Comparison of ENCODE assay signal across 8 cellular contexts in the genomic region with DNA sequence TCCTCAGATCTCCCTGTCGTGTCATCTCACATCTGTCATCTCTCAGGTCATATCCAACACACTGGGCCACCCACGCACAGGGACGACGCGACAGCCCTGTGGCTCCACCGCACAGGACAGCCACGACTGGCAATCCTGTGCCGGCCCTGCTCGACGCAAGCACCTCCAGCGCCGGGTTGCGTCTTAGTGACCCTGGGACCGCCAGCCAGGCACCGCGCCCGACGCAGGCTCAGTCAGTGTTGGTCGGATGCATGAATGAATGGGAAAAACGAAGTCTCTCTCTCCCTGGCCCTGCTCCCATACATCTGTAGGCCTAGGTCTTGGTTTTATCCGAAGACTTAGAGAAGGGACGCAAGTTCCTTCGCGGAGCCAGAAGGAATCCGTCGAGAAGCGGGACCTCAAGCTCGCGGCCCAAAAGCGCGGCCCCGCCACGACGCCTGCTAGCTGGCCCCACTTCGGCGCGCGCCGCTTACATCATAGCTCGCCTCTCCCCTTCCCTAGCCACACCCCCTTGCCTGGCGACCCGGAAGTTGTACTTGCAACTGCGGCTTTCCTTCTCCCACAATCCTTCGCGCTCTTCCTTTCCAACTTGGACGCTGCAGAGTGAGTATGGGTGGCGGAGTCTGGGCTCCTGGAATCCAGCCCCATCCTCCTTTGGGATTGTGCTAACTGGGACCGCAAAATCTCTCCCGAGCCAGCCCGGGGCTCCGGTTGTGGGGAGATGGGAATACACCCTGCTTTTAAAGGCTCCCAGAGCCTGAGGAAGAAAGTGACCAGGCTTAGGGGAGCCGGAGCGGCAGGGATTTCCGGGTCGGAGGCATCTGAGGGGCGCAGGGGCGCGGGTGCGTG. TPM values are rescaled to one million over a fixed set of nuclear protein-coding genes. Genes with fewer than 3 reads are reported as not detected.
DNase-seq lines count a peak whose midpoint lies in the region; ATAC-seq, FAIRE-seq and TF ChIP-seq lines count a peak whose summit lies in the region.

TSS of gene RPL31 (plus strand) at position 577 of the 849 bp plus-strand sequence. CDS start 413 bp downstream, outside the sequence.

- peaks cover 12 to 23% of the 10 kb centered on the region in 2 experiments for H4K20me1 ChIP-seq in H1 (replicated peaks in 1 of 2; ENCODE audit: control insufficient read depth in 1 of 2, insufficient read depth in 2 of 2, low read length in 2 of 2)

- peak within 1 kb of the TSS; percentile 95 for H3K27ac Mint-ChIP-seq in memory B cell

- H3K9me3 Mint-ChIP-seq in memory B cell, result no peaks in the 10 kb centered on the region

- peak within 1 kb of the TSS; percentile 90; the same call in 1 of the 2 replicates for H2AFZ ChIP-seq in H1 (ENCODE audit: low read length)

- H4K8ac ChIP-seq in H1 (ENCODE audit: extremely low read depth, insufficient read depth, low read length), result peak within 1 kb of the TSS; percentile 97

- peak within 1 kb of the TSS; percentile 95 for H3K18ac ChIP-seq in H1 (ENCODE audit: extremely low read depth, low read length)

- peaks cover 6 to 33% of the 10 kb centered on the region in 2 experiments for H3K79me2 ChIP-seq in H1 (ENCODE audit: control insufficient read depth in 1 of 2, insufficient read depth in 2 of 2, low read length in 2 of 2)

- H3K4me3 Mint-ChIP-seq in memory B cell, result peak within 1 kb of the TSS; percentile 91

- H3K4me2 ChIP-seq in H1 (ENCODE audit: insufficient read depth in 1 of 2, low read depth in 2 of 2, low read length in 2 of 2), result peak within 1 kb of the TSS; percentile 92

- FAIRE-seq in HTR-8/SVneo (lab: Jason Lieb, UNC) (peak; percentile 86), H1 (lab: Jason Lieb, UNC) (no peak)

- H3K4ac ChIP-seq in H1 (replicated peaks; ENCODE audit: insufficient read length, low read depth, low read length), result peak within 1 kb of the TSS; percentile 88

- peak; percentile 94 for ATAC-seq in GM21367 (IDR thresholded peaks at IDR 0.05; ENCODE audit: unreplicated experiment)
- peak; percentile 96 for ATAC-seq in memory B cell (ENCODE audit: low read depth)

- peaks cover 33% of the 10 kb centered on the region for H3K4me1 Mint-ChIP-seq in memory B cell

- POLR2A ChIA-PET in H1 (lab: Charles Lee; ENCODE audit: partially characterized antibody), result interaction anchor here (0.6 to 8.5 kb wide), 56 partner anchors 9 to 603 kb away, joined by 3 to 151 read pairs (median 5); partner anchors contain the start of genes CNOT11, NPAS2, PDCL3 and TBC1D8

- H2AK5ac ChIP-seq in H1 (ENCODE audit: low read depth, low read length), result peak within 1 kb of the TSS; percentile 88

- DNase-seq in COLO829 (ENCODE audit: low spot score) (peak; percentile 99), HTR-8/SVneo (ENCODE audit: insufficient read length, low spot score) (peak; percentile 95), NOMO-1 treated with dmso at 0.1 percent for 144 hours (lab: John Stamatoyannopoulos, UW; ENCODE audit: unreplicated experiment) (peak; percentile 99), H1 (ENCODE audit: low read depth in 1 of 2, low spot score in 2 of 2) (peak; percentile 91 to 96), memory B cell (ENCODE audit: low spot score in 2 of 2) (peak; percentile 83 to 92)
- DNase-seq in activated CD8-positive, alpha-beta memory T cell treated with anti-CD3 and anti-CD28 coated beads for 48 hours (ENCODE audit: low read depth in 2 of 3, low spot score in 2 of 3), result peak; percentile 76 to 86 (median 86)
- peak; percentile 96 for DNase-seq in stimulated activated CD8-positive, alpha-beta memory T cell treated with anti-CD3 and anti-CD28 coated beads, Interleukin-12 subunit alpha, Interleukin-12 subunit beta, amount 100 ng/mL, for 24 hours (ENCODE audit: extremely low read depth)

- peaks cover 3% of the 10 kb centered on the region for H3K79me1 ChIP-seq in H1 (ENCODE audit: low read depth, low read length)

- H2BK5ac ChIP-seq in H1 (ENCODE audit: low read depth, low read length), result peak within 1 kb of the TSS; percentile 84

- peaks cover 5 to 10% (median 8%) of the 10 kb centered on the region in 4 experiments; a peak in 6 of 7 replicates for H3K4me1 ChIP-seq in H1 (replicated peaks in 1 of 4; ENCODE audit: control insufficient read depth in 3 of 4, insufficient read depth in 4 of 4, low read length in 3 of 4)

- peak within 1 kb of the TSS; percentile 93 for H4K91ac ChIP-seq in H1 (replicated peaks; ENCODE audit: insufficient read length, low read length)

- H4K5ac ChIP-seq in H1 (ENCODE audit: insufficient read length, low read depth, low read length), result peak within 1 kb of the TSS; percentile 94

- no peak for TF ChIP-seq RAD21 in H1 (IDR thresholded peaks at IDR 0.05 in 1 of 2, conservative IDR thresholded peaks at IDR 0.05 in 1 of 2; ENCODE audit: low read depth in 2 of 2, low read length in 2 of 2)

- H3K9ac ChIP-seq in H1 (replicated peaks in 1 of 4; ENCODE audit: extremely low read depth in 1 of 4, low read depth in 3 of 4, low read length in 3 of 4), result peak within 1 kb of the TSS; percentile 90 to 98 (median 96)

- H2BK15ac ChIP-seq in H1 (ENCODE audit: low read length), result no peak within 1 kb of the TSS; the same call in 1 of the 2 replicates

- WGBS in H1 (ENCODE audit: extremely low coverage in 1 of 2, insufficient coverage in 1 of 2, insufficient read length in 1 of 2, insufficient replicate concordance in 2 of 2, low coverage in 1 of 2, low lambda C conversion rate in 2 of 2, missing lambda C conversion rate in 1 of 2), 2 experiments, result 2% methylated on average over 56 of the region's 59 CpGs; no CpG with 5 or more reads in 1 of the 2 experiments

- H3K23me2 ChIP-seq in H1 (ENCODE audit: low read depth, low read length), result peaks cover 8% of the 10 kb centered on the region

- peak within 1 kb of the TSS; percentile 89 for H3K14ac ChIP-seq in H1 (ENCODE audit: insufficient read length)

- H2BK12ac ChIP-seq in H1 (ENCODE audit: low read depth, low read length), result peak within 1 kb of the TSS; percentile 72; the same call in 1 of the 2 replicates

- peaks cover 28% of the 10 kb centered on the region for H3K36me3 Mint-ChIP-seq in memory B cell

- no peak within 1 kb of the TSS for H3K23ac ChIP-seq in H1 (ENCODE audit: insufficient read length)

- H3K4me3 ChIP-seq in H1 (ENCODE audit: extremely low read depth in 1 of 4, insufficient read depth in 2 of 4, low read depth in 3 of 4, low read length in 4 of 4), result peak within 1 kb of the TSS; percentile 88 to 99 (median 94)

- H3K9me3 ChIP-seq in H1 (ENCODE audit: insufficient read depth in 2 of 2, low read depth in 1 of 2, low read length in 1 of 2), result no peaks in the 10 kb centered on the region

- CTCF ChIA-PET in H1 (lab: Charles Lee; ENCODE audit: partially characterized antibody), result interaction anchor here (0.6 to 2.5 kb wide), 7 partner anchors 11 to 407 kb away, joined by 3 to 9 read pairs (median 4); no protein-coding TSS in a partner anchor

- peak; percentile 86 to 99 for TF ChIP-seq POLR2A in H1 (IDR thresholded peaks at IDR 0.05; ENCODE audit: control extremely low read depth in 1 of 2, low read depth in 2 of 2, low read length in 2 of 2)

- H3K27ac ChIP-seq in H1 (ENCODE audit: low read depth, low read length), result peak within 1 kb of the TSS; percentile 91

- TF ChIP-seq EP300 in H1 (IDR thresholded peaks at IDR 0.05; ENCODE audit: borderline replicate concordance in 1 of 2, low read depth in 2 of 2, low read length in 2 of 2), result no peak

- H3K27me3 Mint-ChIP-seq in memory B cell, result no peaks in the 10 kb centered on the region

- peak within 1 kb of the TSS; percentile 28 for H2BK120ac ChIP-seq in H1 (replicated peaks; ENCODE audit: low read depth, low read length)

- H3K56ac ChIP-seq in H1 (replicated peaks; ENCODE audit: insufficient read length, low read depth, low read length), result peak within 1 kb of the TSS; percentile 87

- no peak; a peak in 1 of 4 replicates for TF ChIP-seq CTCF in H1 (IDR thresholded peaks at IDR 0.05; ENCODE audit: control extremely low read depth in 1 of 3, insufficient read depth in 1 of 3, low read depth in 1 of 3, low read length in 3 of 3)

- peaks cover 27 to 44% (median 38%) of the 10 kb centered on the region in 4 experiments for H3K36me3 ChIP-seq in H1 (ENCODE audit: control insufficient read depth in 2 of 4, insufficient read depth in 4 of 4, low read length in 3 of 4)

- 0 out of 2 replicates have a peak within 1 kb of the TSS, but pooled peaks have one; percentile 48 for H2BK20ac ChIP-seq in H1 (ENCODE audit: low read length)

- H3K27me3 ChIP-seq in H1 (replicated peaks in 1 of 4; ENCODE audit: control insufficient read depth in 3 of 4, extremely low read depth in 1 of 4, insufficient read depth in 3 of 4, low read length in 3 of 4), result peaks cover 0 to 7% (median 2%) of the 10 kb centered on the region in 4 experiments; a peak in 3 of 7 replicates

TF ChIP-seq in H1, 55 proteins besides CTCF, POLR2A, EP300 and RAD21 (continues in another document):
- TF ChIP-seq CHD1 (IDR thresholded peaks at IDR 0.05; ENCODE audit: low read depth, low read length) (no peak), ASH2L (IDR thresholded peaks at IDR 0.05; ENCODE audit: low read length) (peak; percentile 81), HDAC2 (IDR thresholded peaks at IDR 0.05; ENCODE audit: borderline replicate concordance in 1 of 2, low read depth in 2 of 2, low read length in 2 of 2) (0 out of 4 replicates have a peak, but pooled peaks of 1 of the 2 experiments have one; percentile 60), YY1 (IDR thresholded peaks at IDR 0.05; ENCODE audit: low read depth, low read length) (peak; percentile 77), CEBPB (IDR thresholded peaks at IDR 0.05; ENCODE audit: low read depth, low read length) (peak; percentile 68), SRF (IDR thresholded peaks at IDR 0.05; ENCODE audit: low read depth, low read length) (0 out of 2 replicates have a peak, but pooled peaks have one; percentile 43), HDAC6 (IDR thresholded peaks at IDR 0.05; ENCODE audit: low read depth, low read length) (no peak), TAF7 (optimal IDR thresholded peaks at IDR 0.05; ENCODE audit: borderline replicate concordance, low read depth, low read length) (peak; percentile 100), POLR2AphosphoS5 (IDR thresholded peaks at IDR 0.05; ENCODE audit: low read depth, low read length) (peak; percentile 99), CHD2 (IDR thresholded peaks at IDR 0.05; ENCODE audit: low read length) (peak; percentile 50; the same call in 1 of the 2 replicates), SIRT6 (IDR thresholded peaks at IDR 0.05; ENCODE audit: low read length) (no peak), BACH1 (IDR thresholded peaks at IDR 0.05; ENCODE audit: low read length) (no peak)

RNA-seq across cellular contexts. Expression of gene RPL31, which starts in this region (rescaled TPM):
- 1,722 and 1,734 TPM in 2 replicates for total RNA-seq in H1 (2021; fragmentation: NEBNext Ultra II Directional; extraction: Animal tissue kit (Norgen Biotek cat#: 25700))
- polyA plus RNA-seq in H1 (2011; rRNA removed), result 904 and 1,463 TPM in 2 replicates
- polyA plus RNA-seq in H1 (2011; cell fraction: cytosol; rRNA removed), result 2,318 TPM
- 864 TPM for polyA plus RNA-seq in H1 (2011; cell fraction: nucleus; rRNA removed)
- polyA plus RNA-seq in H1 (2012, experiment 1 of 2), result 5,645 to 7,519 TPM (median 6,011 TPM) in 4 replicates
- 6,720 TPM for polyA plus RNA-seq in H1 (2012, experiment 2 of 2)
- polyA plus RNA-seq in H1 (2013, experiment 1 of 2), result 1,743 TPM
- polyA plus RNA-seq in H1 (2013, experiment 2 of 2), result 1,678 TPM
- 289 and 451 TPM in 2 replicates for polyA minus RNA-seq in H1 (2011; rRNA and poly(A)+ RNA removed)
- 359 TPM for polyA minus RNA-seq in H1 (2011; cell fraction: cytosol; rRNA and poly(A)+ RNA removed)
- polyA minus RNA-seq in H1 (2011; cell fraction: nucleus; rRNA and poly(A)+ RNA removed), result 406 TPM

Comparison
In these comparisons a context has a peak if more than half of its experiments do, and no peak if none do; other contexts are left out.
1. Peak in every context shown above with its lines: DNase-seq, ATAC-seq, H3K4me3 ChIP-seq and H3K27ac ChIP-seq.